In genomic region chr16:88432753-88433152, GRCh38 we compare ENCODE assay signal across 29 cellular contexts.
"Had no signal": no experiment of that assay in that cellular context is flagged by ENCODE, and none has a peak within 500 bp of the region (broad histone marks: within the 10 kb centered on the region; RNA-seq: fewer than 3 reads in every experiment).

No MANE protein-coding gene starts in this region.

- H3K36me3 Mint-ChIP-seq: activated CD4-positive, alpha-beta memory T cell treated with anti-CD3 and anti-CD28 coated beads for 36 hours; activated CD8-positive, alpha-beta memory T cell treated with anti-CD3 and anti-CD28 coated beads, Interleukin-2, amount 10 ng/mL, durations not matched to agents 7 days and 5 days; activated naive CD4-positive, alpha-beta T cell treated with anti-CD3 and anti-CD28 coated beads, Interleukin-2, amount 10 ng/mL, durations not matched to agents 7 days and 5 days; activated naive CD4-positive, alpha-beta T cell treated with anti-CD3 and anti-CD28 coated beads, Interleukin-2, amount 50 U/mL, for 72 hours; activated naive CD8-positive, alpha-beta T cell treated with anti-CD3 and anti-CD28 coated beads, Interleukin-2, amount 10 ng/mL, durations not matched to agents 7 days and 5 days; brain had no signal

- H3K27ac ChIP-seq: ascending aorta, breast epithelium, cardiac muscle cell, epithelial cell of prostate, esophagus squamous epithelium, gastroesophageal sphincter, heart right ventricle had no signal

- H3K4me3 Mint-ChIP-seq: activated CD4-positive, alpha-beta memory T cell treated with anti-CD3 and anti-CD28 coated beads for 36 hours; activated CD4-positive, alpha-beta T cell treated with anti-CD3 and anti-CD28 coated beads, Interleukin-2, amount 10 ng/mL, durations not matched to agents 24 days and 14 days; activated CD8-positive, alpha-beta memory T cell treated with anti-CD3 and anti-CD28 coated beads, Interleukin-2, amount 10 ng/mL, durations not matched to agents 7 days and 5 days; activated CD8-positive, alpha-beta T cell treated with anti-CD3 and anti-CD28 coated beads, Interleukin-2, amount 10 ng/mL, durations not matched to agents 7 days and 5 days; activated naive CD4-positive, alpha-beta T cell treated with anti-CD3 and anti-CD28 coated beads, Interleukin-2, amount 10 ng/mL, durations not matched to agents 7 days and 5 days; activated naive CD8-positive, alpha-beta T cell treated with anti-CD3 and anti-CD28 coated beads, Interleukin-2, amount 10 ng/mL, durations not matched to agents 7 days and 5 days; brain had no signal

- H3K27ac Mint-ChIP-seq: activated CD4-positive, alpha-beta memory T cell treated with anti-CD3 and anti-CD28 coated beads for 36 hours; activated CD4-positive, alpha-beta T cell treated with anti-CD3 and anti-CD28 coated beads for 36 hours; activated CD4-positive, alpha-beta T cell treated with anti-CD3 and anti-CD28 coated beads, Interleukin-2, amount 10 ng/mL, durations not matched to agents 24 days and 14 days; activated CD8-positive, alpha-beta memory T cell treated with anti-CD3 and anti-CD28 coated beads, Interleukin-2, amount 10 ng/mL, durations not matched to agents 7 days and 5 days; activated CD8-positive, alpha-beta T cell treated with anti-CD3 and anti-CD28 coated beads, Interleukin-2, amount 10 ng/mL, durations not matched to agents 7 days and 5 days; activated naive CD4-positive, alpha-beta T cell treated with anti-CD3 and anti-CD28 coated beads, Interleukin-2, amount 10 ng/mL, durations not matched to agents 7 days and 5 days; activated naive CD4-positive, alpha-beta T cell treated with anti-CD3 and anti-CD28 coated beads, Interleukin-2, amount 50 U/mL, for 72 hours; activated naive CD8-positive, alpha-beta T cell treated with anti-CD3 and anti-CD28 coated beads, Interleukin-2, amount 10 ng/mL, durations not matched to agents 7 days and 5 days; activated T-helper 1 cell treated with anti-CD3 and anti-CD28 coated beads, Interleukin-12 subunit alpha, Interleukin-12 subunit beta, Interleukin-2, Interleukin-4 antibody, amounts not matched to agents 30 ng/mL and 10 ng/mL and 1 ng/mL, durations not matched to agents 14 hours and 24 hours and 36 hours; activated T-helper 2 cell treated with anti-CD3 and anti-CD28 coated beads, Interferon-gamma antibody, Interleukin-2, Interleukin-4, amounts not matched to agents 10 μg/mL and 5 μg/mL and 100 μg/mL, durations not matched to agents 14 hours and 24 hours and 36 hours; brain had no signal

- H3K4me3 ChIP-seq: ascending aorta, breast epithelium, cardiac muscle cell, esophagus squamous epithelium, gastroesophageal sphincter, heart right ventricle had no signal

- H3K27me3 Mint-ChIP-seq: activated CD4-positive, alpha-beta T cell treated with anti-CD3 and anti-CD28 coated beads for 36 hours; activated naive CD8-positive, alpha-beta T cell treated with anti-CD3 and anti-CD28 coated beads, Interleukin-2, amount 10 ng/mL, durations not matched to agents 7 days and 5 days; brain had no signal

- H3K4me1 ChIP-seq: breast epithelium had no signal

- H3K4me1 Mint-ChIP-seq: activated CD4-positive, alpha-beta T cell treated with anti-CD3 and anti-CD28 coated beads for 36 hours; brain had no signal

- DNase-seq: activated CD4-positive, alpha-beta memory T cell treated with anti-CD3 and anti-CD28 coated beads for 36 hours; activated CD4-positive, alpha-beta T cell treated with anti-CD3 and anti-CD28 coated beads for 36 hours; activated CD4-positive, alpha-beta T cell treated with anti-CD3 and anti-CD28 coated beads, Interleukin-2, amount 10 ng/mL, durations not matched to agents 24 days and 14 days; activated CD4-positive, CD25-positive, alpha-beta regulatory T cell; activated CD4-positive, CD25-positive, alpha-beta regulatory T cell treated with anti-CD3 and anti-CD28 coated beads, Interleukin-2, amount 50 U/mL, for 72 hours; activated CD8-positive, alpha-beta memory T cell treated with anti-CD3 and anti-CD28 coated beads, Interleukin-2, amount 10 ng/mL, durations not matched to agents 7 days and 5 days; activated CD8-positive, alpha-beta memory T cell treated with anti-CD3 and anti-CD28 coated beads, Interleukin-2, amount 50 U/mL, for 4 hours; activated CD8-positive, alpha-beta T cell treated with anti-CD3 and anti-CD28 coated beads, Interleukin-2, amount 10 ng/mL, durations not matched to agents 7 days and 5 days; activated effector memory CD4-positive, alpha-beta T cell treated with anti-CD3 and anti-CD28 coated beads, Interleukin-2, amount 50 U/mL, for 16 hours; activated naive CD4-positive, alpha-beta T cell treated with anti-CD3 and anti-CD28 coated beads, Interleukin-2, amount 10 ng/mL, durations not matched to agents 7 days and 5 days; activated naive CD8-positive, alpha-beta T cell treated with anti-CD3 and anti-CD28 coated beads, Interleukin-2, amount 10 ng/mL, durations not matched to agents 7 days and 5 days; activated T-cell treated with anti-CD3 and anti-CD28 coated beads, Interleukin-2, amount 50 U/mL, for 1 hour; activated T-cell treated with anti-CD3 and anti-CD28 coated beads, Interleukin-2, amount 50 U/mL, for 48 hours; central memory CD4-positive, alpha-beta T cell; cortex of kidney; effector CD8-positive, alpha-beta T cell; esophagus squamous epithelium; foreskin melanocyte; heart right ventricle; T-helper 2 cell had no signal

- H3K9me3 Mint-ChIP-seq: activated CD4-positive, alpha-beta memory T cell treated with anti-CD3 and anti-CD28 coated beads for 36 hours; activated CD4-positive, alpha-beta T cell treated with anti-CD3 and anti-CD28 coated beads, Interleukin-2, amount 10 ng/mL, durations not matched to agents 24 days and 14 days; activated naive CD4-positive, alpha-beta T cell treated with anti-CD3 and anti-CD28 coated beads, Interleukin-2, amount 10 ng/mL, durations not matched to agents 7 days and 5 days; activated naive CD4-positive, alpha-beta T cell treated with anti-CD3 and anti-CD28 coated beads, Interleukin-2, amount 50 U/mL, for 72 hours; activated naive CD8-positive, alpha-beta T cell treated with anti-CD3 and anti-CD28 coated beads, Interleukin-2, amount 10 ng/mL, durations not matched to agents 7 days and 5 days; activated T-helper 1 cell treated with anti-CD3 and anti-CD28 coated beads, Interleukin-12 subunit alpha, Interleukin-12 subunit beta, Interleukin-2, Interleukin-4 antibody, amounts not matched to agents 30 ng/mL and 10 ng/mL and 1 ng/mL, durations not matched to agents 14 hours and 24 hours and 36 hours; activated T-helper 2 cell treated with anti-CD3 and anti-CD28 coated beads, Interferon-gamma antibody, Interleukin-2, Interleukin-4, amounts not matched to agents 10 μg/mL and 5 μg/mL and 100 μg/mL, durations not matched to agents 14 hours and 24 hours and 36 hours; brain had no signal

- ATAC-seq: activated CD4-positive, alpha-beta T cell treated with anti-CD3 and anti-CD28 coated beads for 36 hours; activated CD8-positive, alpha-beta memory T cell treated with anti-CD3 and anti-CD28 coated beads, Interleukin-2, amount 10 ng/mL, durations not matched to agents 7 days and 5 days; activated CD8-positive, alpha-beta T cell treated with anti-CD3 and anti-CD28 coated beads, Interleukin-2, amount 10 ng/mL, durations not matched to agents 7 days and 5 days; activated naive CD4-positive, alpha-beta T cell treated with anti-CD3 and anti-CD28 coated beads, Interleukin-2, amount 50 U/mL, for 72 hours; gastroesophageal sphincter; heart right ventricle had no signal

- H3K9me3 ChIP-seq: ascending aorta, breast epithelium, esophagus squamous epithelium, gastroesophageal sphincter, heart right ventricle had no signal

- H3K36me3 ChIP-seq: ascending aorta, breast epithelium, cardiac muscle cell, esophagus squamous epithelium, gastroesophageal sphincter, heart right ventricle had no signal
